1 cellular context compared by ENCODE assay signal in the genomic region with DNA sequence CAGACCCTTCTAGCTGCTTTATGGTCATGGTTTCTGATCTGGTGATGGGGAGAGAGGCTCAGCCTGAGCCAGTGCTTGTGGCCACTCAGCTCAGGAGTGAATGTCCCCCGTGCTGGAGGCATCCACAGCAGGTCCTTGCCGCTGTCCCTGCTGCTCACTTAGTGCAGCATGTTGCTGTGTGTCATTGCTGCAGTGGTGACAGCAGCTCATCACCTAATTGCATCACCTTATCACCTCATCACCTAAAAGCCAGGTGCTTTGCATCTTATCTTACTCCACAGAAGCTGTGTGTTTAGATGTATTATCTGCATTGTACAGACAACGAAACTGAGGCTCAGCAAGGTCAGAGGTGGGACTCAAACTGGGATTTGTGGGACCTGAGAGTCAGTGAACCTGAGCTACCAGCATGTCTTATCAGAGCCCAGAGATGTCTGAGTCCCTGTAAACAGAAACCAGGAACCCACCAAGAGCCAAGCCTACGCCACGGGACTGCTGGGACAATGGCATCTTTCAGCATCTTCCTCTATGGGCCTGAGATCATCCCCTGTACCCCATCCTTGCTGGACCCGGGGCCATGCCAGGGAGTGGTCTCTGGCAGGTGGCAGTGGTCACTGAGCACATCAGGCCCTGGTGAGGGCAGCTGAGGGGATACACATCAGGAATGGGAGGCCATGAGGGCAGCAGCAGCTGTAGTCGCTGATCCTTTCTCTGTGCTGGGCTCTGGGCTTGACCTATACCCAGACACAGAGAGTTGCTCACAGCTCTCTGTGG.
TF ChIP-seq lines count a peak whose summit lies in the region.

No MANE protein-coding gene starts in this region.

TF ChIP-seq in IMR-90, 13 proteins besides CTCF, POLR2A, EP300 and RAD21 (continued from another document):
- TF ChIP-seq ELK1 (IDR thresholded peaks at IDR 0.05; ENCODE audit: borderline replicate concordance, low read depth, low read length) (no peak), CEBPB (IDR thresholded peaks at IDR 0.05; ENCODE audit: low read depth, low read length) (0 out of 2 replicates have a peak, but pooled peaks have one; percentile 27), MAZ (IDR thresholded peaks at IDR 0.05; ENCODE audit: borderline replicate concordance, low read depth, low read length) (no peak), MAFK (IDR thresholded peaks at IDR 0.05; ENCODE audit: low read depth, low read length) (no peak), USF2 (IDR thresholded peaks at IDR 0.05; ENCODE audit: low read depth, low read length) (no peak), MXI1 (IDR thresholded peaks at IDR 0.05; ENCODE audit: borderline replicate concordance, low read depth, low read length) (no peak)
